ENCODE assay signal across 19 cellular contexts in genomic region chr15:36671017-36671416, GRCh38.
DNase-seq lines count a peak whose midpoint lies in the region; ATAC-seq, FAIRE-seq and TF ChIP-seq lines count a peak whose summit lies in the region.
"Had no signal": no experiment of that assay in that cellular context is flagged by ENCODE, and none has a peak within 500 bp of the region (broad histone marks: within the 10 kb centered on the region; RNA-seq: fewer than 3 reads in every experiment).

No MANE protein-coding gene starts in this region.

- POLR2A ChIA-PET in MCF 10A (lab: Yijun Ruan, JAX) = no interaction called here

- H3K9me3 ChIP-seq in breast epithelium = no peaks in the 10 kb centered on the region
- no peaks in the 10 kb centered on the region for H3K9me3 ChIP-seq in adrenal gland (replicated peaks in 1 of 3)
- no peaks in the 10 kb centered on the region for H3K9me3 ChIP-seq in kidney (ENCODE audit: control insufficient read depth in 1 of 2, low read length in 2 of 2)
- H3K9me3 ChIP-seq: BE2C, Caco-2 had no signal

- no peak overlapping the region for H3K27ac ChIP-seq in breast epithelium
- no peak overlapping the region for H3K27ac ChIP-seq in adrenal gland
- no peak overlapping the region for H3K27ac ChIP-seq in kidney (ENCODE audit: low read depth in 2 of 2, low read length in 2 of 2)

- DNase-seq in MCF 10A (ENCODE audit: unreplicated experiment) (no peak), breast epithelium (ENCODE audit: low spot score in 2 of 2) (no peak), adrenal gland (peak in 6 of 7 donors; percentile 36 to 59 (median 54)), mesothelial cell of epicardium (ENCODE audit: low spot score in 2 of 2, unreplicated experiment in 2 of 2) (no peak), kidney (no peak)
- DNase-seq in activated T-helper 1 cell treated with anti-CD3 and anti-CD28 coated beads, Interleukin-12 subunit alpha, Interleukin-12 subunit beta, Interleukin-2, Interleukin-4 antibody, amounts not matched to agents 30 ng/mL and 10 ng/mL and 1 ng/mL, durations not matched to agents 14 hours and 24 hours and 36 hours (ENCODE audit: low spot score) = no peak
- DNase-seq in activated CD8-positive, alpha-beta memory T cell treated with anti-CD3 and anti-CD28 coated beads, Interleukin-2, amount 10 ng/mL, durations not matched to agents 7 days and 5 days = no peak
- DNase-seq: BE2C; Caco-2; CD4-positive, alpha-beta T cell; GF-D8; HCEC 1CT; NCI-H1417 treated with DMSO at 0.1 percent for 48 hours; NCI-H187 treated with DMSO at 0.1 percent for 48 hours; NCI-H226; NCI-H524 had no signal

- FAIRE-seq in kidney (lab: Jason Lieb, UNC) = no peak

- BruUV-seq in MCF 10A (replicated peaks; lab: Mats Ljungman, UMichigan) = no TSS peak

- H3K4me3 ChIP-seq in breast epithelium (no peak overlapping the region), adrenal gland (no peak overlapping the region), kidney (ENCODE audit: low read length in 2 of 2) (no peak overlapping the region)
- H3K4me3 ChIP-seq: GM23338 had no signal

- H3K9me3 Mint-ChIP-seq in MCF 10A (ENCODE audit: unreplicated experiment) = no peaks in the 10 kb centered on the region
- H3K9me3 Mint-ChIP-seq in mesothelial cell of epicardium = no peaks in the 10 kb centered on the region
- H3K9me3 Mint-ChIP-seq in activated T-helper 1 cell treated with anti-CD3 and anti-CD28 coated beads, Interleukin-12 subunit alpha, Interleukin-12 subunit beta, Interleukin-2, Interleukin-4 antibody, amounts not matched to agents 30 ng/mL and 10 ng/mL and 1 ng/mL, durations not matched to agents 14 hours and 24 hours and 36 hours = no peaks in the 10 kb centered on the region
- no peaks in the 10 kb centered on the region for H3K9me3 Mint-ChIP-seq in activated CD8-positive, alpha-beta memory T cell treated with anti-CD3 and anti-CD28 coated beads, Interleukin-2, amount 10 ng/mL, durations not matched to agents 7 days and 5 days (ENCODE audit: low read depth)
- H3K9me3 Mint-ChIP-seq: CD4-positive, alpha-beta T cell; GM23338 had no signal

- H3K27me3 Mint-ChIP-seq in MCF 10A (ENCODE audit: insufficient read depth, unreplicated experiment) (no peaks in the 10 kb centered on the region), mesothelial cell of epicardium (ENCODE audit: low read depth) (no peaks in the 10 kb centered on the region)
- H3K27me3 Mint-ChIP-seq in activated T-helper 1 cell treated with anti-CD3 and anti-CD28 coated beads, Interleukin-12 subunit alpha, Interleukin-12 subunit beta, Interleukin-2, Interleukin-4 antibody, amounts not matched to agents 30 ng/mL and 10 ng/mL and 1 ng/mL, durations not matched to agents 14 hours and 24 hours and 36 hours (ENCODE audit: insufficient read depth) = no peaks in the 10 kb centered on the region
- no peaks in the 10 kb centered on the region for H3K27me3 Mint-ChIP-seq in activated CD8-positive, alpha-beta memory T cell treated with anti-CD3 and anti-CD28 coated beads, Interleukin-2, amount 10 ng/mL, durations not matched to agents 7 days and 5 days
- H3K27me3 Mint-ChIP-seq: CD4-positive, alpha-beta T cell had no signal

- CTCF ChIA-PET in MCF 10A (lab: Yijun Ruan, JAX) = no interaction called here
- CTCF ChIA-PET in activated CD8-positive, alpha-beta memory T cell treated with anti-CD3 and anti-CD28 coated beads, Interleukin-2, amount 10 ng/mL, durations not matched to agents 7 days and 5 days (lab: Charles Lee) = no interaction called here

- no peak overlapping the region for H3K9ac ChIP-seq in kidney (ENCODE audit: low read length in 2 of 2)

- H3K27me3 ChIP-seq in breast epithelium = no peaks in the 10 kb centered on the region
- H3K27me3 ChIP-seq in adrenal gland = no peaks in the 10 kb centered on the region
- H3K27me3 ChIP-seq: BE2C had no signal

- TF ChIP-seq CTCF in MCF 10A (IDR thresholded peaks at IDR 0.05; ENCODE audit: unreplicated experiment) (no peak), breast epithelium (IDR thresholded peaks at IDR 0.05) (no peak), adrenal gland (IDR thresholded peaks at IDR 0.05) (no peak), mesothelial cell of epicardium (IDR thresholded peaks at IDR 0.05; ENCODE audit: unreplicated experiment) (no peak), kidney (IDR thresholded peaks at IDR 0.05; ENCODE audit: borderline replicate concordance, extremely low read depth, insufficient read depth) (no peak)

- H3K36me3 Mint-ChIP-seq in MCF 10A (ENCODE audit: insufficient read depth, unreplicated experiment) (no peaks in the 10 kb centered on the region), mesothelial cell of epicardium (peaks cover 9% of the 10 kb centered on the region)
- H3K36me3 Mint-ChIP-seq in activated T-helper 1 cell treated with anti-CD3 and anti-CD28 coated beads, Interleukin-12 subunit alpha, Interleukin-12 subunit beta, Interleukin-2, Interleukin-4 antibody, amounts not matched to agents 30 ng/mL and 10 ng/mL and 1 ng/mL, durations not matched to agents 14 hours and 24 hours and 36 hours (ENCODE audit: low read depth) = no peaks in the 10 kb centered on the region
- peaks cover 5% of the 10 kb centered on the region for H3K36me3 Mint-ChIP-seq in activated CD8-positive, alpha-beta memory T cell treated with anti-CD3 and anti-CD28 coated beads, Interleukin-2, amount 10 ng/mL, durations not matched to agents 7 days and 5 days

- ATAC-seq in activated CD4-positive, CD25-positive, alpha-beta regulatory T cell treated with anti-CD3 and anti-CD28 coated beads, Interleukin-2, amount 50 U/mL, for 24 hours = no peak
- no peak for ATAC-seq in activated CD8-positive, alpha-beta memory T cell treated with anti-CD3 and anti-CD28 coated beads, Interleukin-2, amount 10 ng/mL, durations not matched to agents 7 days and 5 days
- ATAC-seq: GM23338, Panc1 had no signal

- H3K4me1 ChIP-seq in breast epithelium (no peaks in the 10 kb centered on the region), adrenal gland (replicated peaks in 1 of 2) (no peaks in the 10 kb centered on the region), kidney (ENCODE audit: control insufficient read depth in 1 of 2, insufficient read depth in 1 of 2, low read depth in 1 of 2, low read length in 2 of 2) (no peaks in the 10 kb centered on the region)
- H3K4me1 ChIP-seq: Caco-2 had no signal

- H3K27ac Mint-ChIP-seq in MCF 10A (ENCODE audit: low read depth, unreplicated experiment) = peak overlapping the region; percentile 77
- peak overlapping the region; percentile 86 for H3K27ac Mint-ChIP-seq in mesothelial cell of epicardium
- H3K27ac Mint-ChIP-seq in activated T-helper 1 cell treated with anti-CD3 and anti-CD28 coated beads, Interleukin-12 subunit alpha, Interleukin-12 subunit beta, Interleukin-2, Interleukin-4 antibody, amounts not matched to agents 30 ng/mL and 10 ng/mL and 1 ng/mL, durations not matched to agents 14 hours and 24 hours and 36 hours = no peak overlapping the region
- no peak overlapping the region for H3K27ac Mint-ChIP-seq in activated CD8-positive, alpha-beta memory T cell treated with anti-CD3 and anti-CD28 coated beads, Interleukin-2, amount 10 ng/mL, durations not matched to agents 7 days and 5 days
- H3K27ac Mint-ChIP-seq: CD4-positive, alpha-beta T cell; GM23338 had no signal

- H3K4me3 Mint-ChIP-seq in MCF 10A (ENCODE audit: unreplicated experiment) = no peak overlapping the region
- H3K4me3 Mint-ChIP-seq in mesothelial cell of epicardium = no peak overlapping the region
- H3K4me3 Mint-ChIP-seq in activated T-helper 1 cell treated with anti-CD3 and anti-CD28 coated beads, Interleukin-12 subunit alpha, Interleukin-12 subunit beta, Interleukin-2, Interleukin-4 antibody, amounts not matched to agents 30 ng/mL and 10 ng/mL and 1 ng/mL, durations not matched to agents 14 hours and 24 hours and 36 hours = no peak overlapping the region
- no peak overlapping the region for H3K4me3 Mint-ChIP-seq in activated CD8-positive, alpha-beta memory T cell treated with anti-CD3 and anti-CD28 coated beads, Interleukin-2, amount 10 ng/mL, durations not matched to agents 7 days and 5 days
- H3K4me3 Mint-ChIP-seq: CD4-positive, alpha-beta T cell; GM23338 had no signal

- WGBS in adrenal gland, 4 donors = 50 to 67% (median 53%) methylated on average over 4 of the region's 4 CpGs

- H3K36me3 ChIP-seq in breast epithelium (no peaks in the 10 kb centered on the region), adrenal gland (replicated peaks in 1 of 2) (no peaks in the 10 kb centered on the region), kidney (ENCODE audit: control insufficient read depth in 1 of 2, insufficient read depth in 2 of 2, low read length in 2 of 2) (no peaks in the 10 kb centered on the region)
- H3K36me3 ChIP-seq: BE2C had no signal

- H3K4me1 Mint-ChIP-seq in MCF 10A (ENCODE audit: insufficient read depth, unreplicated experiment) = no peaks in the 10 kb centered on the region
- peaks cover 78% of the 10 kb centered on the region for H3K4me1 Mint-ChIP-seq in mesothelial cell of epicardium
- no peaks in the 10 kb centered on the region for H3K4me1 Mint-ChIP-seq in activated T-helper 1 cell treated with anti-CD3 and anti-CD28 coated beads, Interleukin-12 subunit alpha, Interleukin-12 subunit beta, Interleukin-2, Interleukin-4 antibody, amounts not matched to agents 30 ng/mL and 10 ng/mL and 1 ng/mL, durations not matched to agents 14 hours and 24 hours and 36 hours (ENCODE audit: low read depth)
- H3K4me1 Mint-ChIP-seq in activated CD8-positive, alpha-beta memory T cell treated with anti-CD3 and anti-CD28 coated beads, Interleukin-2, amount 10 ng/mL, durations not matched to agents 7 days and 5 days = no peaks in the 10 kb centered on the region
- H3K4me1 Mint-ChIP-seq: GM23338 had no signal

- TF ChIP-seq POLR2A in breast epithelium (IDR thresholded peaks at IDR 0.05) = no peak
- TF ChIP-seq POLR2A in adrenal gland (IDR thresholded peaks at IDR 0.05) = no peak

- intact Hi-C loops in MCF 10A (cut with micrococcal nuclease) = no loop called here
- intact Hi-C loops in breast epithelium (cut with DNase I; ENCODE audit: low total_unique reads) = loop anchor here (10.0 kb wide), 1 partner anchor 326 kb away; no protein-coding TSS in a partner anchor
- intact Hi-C loops in adrenal gland (cut with DNase I) = no loop called here
- intact Hi-C loops in activated T-helper 1 cell treated with anti-CD3 and anti-CD28 coated beads, Interleukin-12 subunit alpha, Interleukin-12 subunit beta, Interleukin-2, Interleukin-4 antibody, amounts not matched to agents 30 ng/mL and 10 ng/mL and 1 ng/mL, durations not matched to agents 14 hours and 24 hours and 36 hours (cut with micrococcal nuclease) = no loop called here
- intact Hi-C loops in kidney (cut with DNase I) = no loop called here

Comparison
In these comparisons a context has a peak if more than half of its experiments do, and no peak if none do; other contexts are left out.
1. DNase-seq: peak in adrenal gland (6 of 7); none in MCF 10A (single experiment), breast epithelium (0 of 2), mesothelial cell of epicardium (0 of 2), activated T-helper 1 cell treated with anti-CD3 and anti-CD28 coated beads, Interleukin-12 subunit alpha, Interleukin-12 subunit beta, Interleukin-2, Interleukin-4 antibody, amounts not matched to agents 30 ng/mL and 10 ng/mL and 1 ng/mL, durations not matched to agents 14 hours and 24 hours and 36 hours (single experiment), kidney (single experiment) and activated CD8-positive, alpha-beta memory T cell treated with anti-CD3 and anti-CD28 coated beads, Interleukin-2, amount 10 ng/mL, durations not matched to agents 7 days and 5 days (single experiment).
2. H3K27ac Mint-ChIP-seq: peak in MCF 10A (single experiment) and mesothelial cell of epicardium (single experiment); none in activated T-helper 1 cell treated with anti-CD3 and anti-CD28 coated beads, Interleukin-12 subunit alpha, Interleukin-12 subunit beta, Interleukin-2, Interleukin-4 antibody, amounts not matched to agents 30 ng/mL and 10 ng/mL and 1 ng/mL, durations not matched to agents 14 hours and 24 hours and 36 hours (single experiment) and activated CD8-positive, alpha-beta memory T cell treated with anti-CD3 and anti-CD28 coated beads, Interleukin-2, amount 10 ng/mL, durations not matched to agents 7 days and 5 days (single experiment).